20 cellular contexts compared by ENCODE assay signal in genomic region chr10:126932516-126932915, GRCh38. TPM values are rescaled to one million over a fixed set of nuclear protein-coding genes. Genes with fewer than 3 reads are reported as not detected.
A peak's percentile ranks its signal among the peaks of the same experiment; 100 is the strongest.
DNase-seq lines count a peak whose midpoint lies in the region; ATAC-seq and TF ChIP-seq lines count a peak whose summit lies in the region.
"Had no signal": no experiment of that assay in that cellular context is flagged by ENCODE, and none has a peak within 500 bp of the region (broad histone marks: within the 10 kb centered on the region; RNA-seq: fewer than 3 reads in every experiment).

No MANE protein-coding gene starts in this region.

- H3K27ac Mint-ChIP-seq in MCF 10A (ENCODE audit: low read depth, unreplicated experiment) = peak overlapping the region; percentile 3
- peak overlapping the region in 2 of 3 experiments; percentile 75 to 95 for H3K27ac Mint-ChIP-seq in nephron
- H3K27ac Mint-ChIP-seq: CD4-positive, alpha-beta memory T cell had no signal

- TF ChIP-seq CTCF in MCF 10A (IDR thresholded peaks at IDR 0.05; ENCODE audit: unreplicated experiment) (no peak), mammary epithelial cell (conservative IDR thresholded peaks at IDR 0.05 in 1 of 2, IDR thresholded peaks at IDR 0.05 in 1 of 2; ENCODE audit: extremely low read depth in 1 of 2, insufficient read depth in 1 of 2, low read depth in 1 of 2, low read length in 2 of 2) (no peak), nephron (IDR thresholded peaks at IDR 0.05; ENCODE audit: unreplicated experiment in 3 of 3) (no peak)

- H3K27me3 Mint-ChIP-seq in MCF 10A (ENCODE audit: insufficient read depth, unreplicated experiment) (no peaks in the 10 kb centered on the region), nephron (ENCODE audit: low read depth) (no peaks in the 10 kb centered on the region)
- H3K27me3 Mint-ChIP-seq: CD4-positive, alpha-beta memory T cell had no signal

- H3K27ac ChIP-seq in mammary epithelial cell (ENCODE audit: insufficient read depth, low read depth, low read length) = no peak overlapping the region
- H3K27ac ChIP-seq: 22Rv1, C4-2B had no signal

- peaks cover 23% of the 10 kb centered on the region for H3K4me1 ChIP-seq in mammary epithelial cell (ENCODE audit: insufficient read depth, low read length)
- H3K4me1 ChIP-seq: HAP-1 had no signal

- dilution Hi-C loops in mammary epithelial cell (cut with HindIII; ENCODE audit: low sequenced_read_pairs) = no loop called here

- CTCF ChIA-PET in MCF 10A (lab: Yijun Ruan, JAX) = no interaction called here
- CTCF ChIA-PET in mammary epithelial cell (lab: Charles Lee; ENCODE audit: low non-redundant PET) = no interaction called here

- H3K4me3 Mint-ChIP-seq in MCF 10A (ENCODE audit: unreplicated experiment) (no peak overlapping the region), nephron (no peak overlapping the region)
- H3K4me3 Mint-ChIP-seq: CD4-positive, alpha-beta memory T cell; HFFc6 had no signal

- H3K4me1 Mint-ChIP-seq in MCF 10A (ENCODE audit: insufficient read depth, unreplicated experiment) (peaks cover 12% of the 10 kb centered on the region), nephron (peaks cover 57% of the 10 kb centered on the region)
- H3K4me1 Mint-ChIP-seq: CD4-positive, alpha-beta memory T cell had no signal

- in situ Hi-C loops in mammary epithelial cell (cut with MboI; ENCODE audit: low sequenced_read_pairs in 2 of 2) = no loop called here

- BruUV-seq in MCF 10A (replicated peaks; lab: Mats Ljungman, UMichigan) (no TSS peak), mammary epithelial cell (replicated peaks; lab: Mats Ljungman, UMichigan) (no TSS peak)

- POLR2A ChIA-PET in MCF 10A (lab: Yijun Ruan, JAX) = no interaction called here

- H3K9ac ChIP-seq in mammary epithelial cell (ENCODE audit: insufficient read depth, low read length) = no peak overlapping the region

- H3K9me3 ChIP-seq in mammary epithelial cell (replicated peaks; ENCODE audit: insufficient read depth, low read length) = no peaks in the 10 kb centered on the region
- H3K9me3 ChIP-seq: BE2C, HAP-1 had no signal

- DNase-seq in MCF 10A (ENCODE audit: unreplicated experiment) = no peak
- DNase-seq in mammary epithelial cell = no peak
- DNase-seq in posterior vena cava (ENCODE audit: low spot score) = peak; percentile 58
- DNase-seq in glomerular visceral epithelial cell (ENCODE audit: extremely low spot score) = no peak
- no peak for DNase-seq in stimulated activated CD4-positive, alpha-beta T cell treated with anti-CD3 and anti-CD28 coated beads, Interleukin-4, amount 100 ng/mL, for 4 hours
- DNase-seq: ACHN; BE2C; CD4-positive, alpha-beta memory T cell; DMS153; DND-41; GDM1; GOT3; HFFc6 had no signal

- ATAC-seq in HG02678 (IDR thresholded peaks at IDR 0.05; ENCODE audit: unreplicated experiment) (no peak), HG03045 (IDR thresholded peaks at IDR 0.05; ENCODE audit: unreplicated experiment) (no peak)
- ATAC-seq: K562 had no signal

- no peak overlapping the region for H2AFZ ChIP-seq in mammary epithelial cell (ENCODE audit: low read depth, low read length)

- H3K9me3 Mint-ChIP-seq in MCF 10A (ENCODE audit: unreplicated experiment) = no peaks in the 10 kb centered on the region
- H3K9me3 Mint-ChIP-seq in nephron = peaks cover 2% of the 10 kb centered on the region
- H3K9me3 Mint-ChIP-seq: HFFc6 had no signal

- WGBS in mammary epithelial cell (ENCODE audit: low coverage, missing lambda C conversion rate) = 96% methylated on average over 11 of the region's 11 CpGs

- no peak overlapping the region for H3K4me3 ChIP-seq in mammary epithelial cell (replicated peaks in 1 of 3; ENCODE audit: insufficient read depth in 1 of 3, low read depth in 2 of 3, low read length in 3 of 3)
- H3K4me3 ChIP-seq: HAP-1, K562 had no signal

- no peaks in the 10 kb centered on the region for H4K20me1 ChIP-seq in mammary epithelial cell (ENCODE audit: insufficient read depth, low read length)

- peaks cover 22% of the 10 kb centered on the region for H3K36me3 Mint-ChIP-seq in MCF 10A (ENCODE audit: insufficient read depth, unreplicated experiment)
- peaks cover 32% of the 10 kb centered on the region for H3K36me3 Mint-ChIP-seq in nephron (ENCODE audit: low read depth)
- H3K36me3 Mint-ChIP-seq: CD4-positive, alpha-beta memory T cell had no signal

- intact Hi-C loops in MCF 10A (cut with micrococcal nuclease) = no loop called here
- intact Hi-C loops in mammary epithelial cell (cut with micrococcal nuclease) = no loop called here
- intact Hi-C loops in posterior vena cava (cut with DNase I) = no loop called here

- no peaks in the 10 kb centered on the region for H3K36me3 ChIP-seq in mammary epithelial cell (ENCODE audit: insufficient read depth, low read length)
- H3K36me3 ChIP-seq: BE2C, HAP-1 had no signal

- H3K4me2 ChIP-seq in mammary epithelial cell (ENCODE audit: insufficient read depth, low read depth, low read length) = no peak overlapping the region

- no peaks in the 10 kb centered on the region for H3K27me3 ChIP-seq in mammary epithelial cell (ENCODE audit: insufficient read depth, low read length)
- H3K27me3 ChIP-seq: BE2C had no signal

- peaks cover 97% of the 10 kb centered on the region for H3K79me2 ChIP-seq in mammary epithelial cell (ENCODE audit: insufficient read depth, low read length)

RNA-seq across cellular contexts. Expression of gene DOCK1, which starts 27.3 kb away (rescaled TPM):
- 40.0 and 42.4 TPM in 2 replicates for total RNA-seq in MCF 10A (2022)
- 100 to 1,000 TPM in 1 of 2 donors, 10 to 100 TPM in 1; 58.1 to 115 TPM for total RNA-seq in mammary epithelial cell
- 9.3 TPM for polyA plus RNA-seq in mammary epithelial cell
- 130 TPM for polyA minus RNA-seq in mammary epithelial cell
- total RNA-seq in posterior vena cava = 10 to 100 TPM; 46.7 to 50.8 TPM
- polyA plus RNA-seq: CD4-positive, alpha-beta memory T cell; K562 had no signal
